ENCODE assay signal across 1 cellular context in the genomic region with DNA sequence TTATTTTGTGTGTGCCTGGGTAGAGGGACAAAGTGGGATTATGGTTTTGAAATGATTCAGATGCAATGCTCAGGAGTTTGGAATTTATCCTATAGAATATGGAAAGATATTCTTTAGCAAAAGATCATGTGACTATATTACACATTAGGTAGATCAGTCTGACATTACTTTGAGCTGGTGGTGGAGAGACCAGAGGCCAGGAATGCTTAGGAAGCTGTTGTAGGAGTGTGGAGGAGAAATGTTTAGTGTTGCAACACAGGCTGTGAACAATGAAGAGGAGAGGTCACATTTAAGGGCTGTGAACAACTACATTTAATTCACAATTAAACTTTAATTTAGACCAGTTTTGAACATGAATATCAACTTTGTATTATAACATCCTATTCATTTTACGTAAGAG.
TF ChIP-seq lines count a peak whose summit lies in the region.

No MANE protein-coding gene starts in this region.

TF ChIP-seq in SK-N-SH, 30 proteins besides CTCF, POLR2A, EP300 and RAD21 (continued from another document):
- TF ChIP-seq, protein P1, sequence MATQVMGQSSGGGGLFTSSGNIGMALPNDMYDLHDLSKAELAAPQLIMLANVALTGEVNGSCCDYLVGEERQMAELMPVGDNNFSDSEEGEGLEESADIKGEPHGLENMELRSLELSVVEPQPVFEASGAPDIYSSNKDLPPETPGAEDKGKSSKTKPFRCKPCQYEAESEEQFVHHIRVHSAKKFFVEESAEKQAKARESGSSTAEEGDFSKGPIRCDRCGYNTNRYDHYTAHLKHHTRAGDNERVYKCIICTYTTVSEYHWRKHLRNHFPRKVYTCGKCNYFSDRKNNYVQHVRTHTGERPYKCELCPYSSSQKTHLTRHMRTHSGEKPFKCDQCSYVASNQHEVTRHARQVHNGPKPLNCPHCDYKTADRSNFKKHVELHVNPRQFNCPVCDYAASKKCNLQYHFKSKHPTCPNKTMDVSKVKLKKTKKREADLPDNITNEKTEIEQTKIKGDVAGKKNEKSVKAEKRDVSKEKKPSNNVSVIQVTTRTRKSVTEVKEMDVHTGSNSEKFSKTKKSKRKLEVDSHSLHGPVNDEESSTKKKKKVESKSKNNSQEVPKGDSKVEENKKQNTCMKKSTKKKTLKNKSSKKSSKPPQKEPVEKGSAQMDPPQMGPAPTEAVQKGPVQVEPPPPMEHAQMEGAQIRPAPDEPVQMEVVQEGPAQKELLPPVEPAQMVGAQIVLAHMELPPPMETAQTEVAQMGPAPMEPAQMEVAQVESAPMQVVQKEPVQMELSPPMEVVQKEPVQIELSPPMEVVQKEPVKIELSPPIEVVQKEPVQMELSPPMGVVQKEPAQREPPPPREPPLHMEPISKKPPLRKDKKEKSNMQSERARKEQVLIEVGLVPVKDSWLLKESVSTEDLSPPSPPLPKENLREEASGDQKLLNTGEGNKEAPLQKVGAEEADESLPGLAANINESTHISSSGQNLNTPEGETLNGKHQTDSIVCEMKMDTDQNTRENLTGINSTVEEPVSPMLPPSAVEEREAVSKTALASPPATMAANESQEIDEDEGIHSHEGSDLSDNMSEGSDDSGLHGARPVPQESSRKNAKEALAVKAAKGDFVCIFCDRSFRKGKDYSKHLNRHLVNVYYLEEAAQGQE (IDR thresholded peaks at IDR 0.05; ENCODE audit: low read depth, low read length): no peak
- no peak for TF ChIP-seq SIN3A (IDR thresholded peaks at IDR 0.05; ENCODE audit: borderline replicate concordance, low read depth, low read length)
TF ChIP-seq in SK-N-SH: peak in this region for 0.
